Comparison of ENCODE assay signal across 8 cellular contexts in the genomic region with DNA sequence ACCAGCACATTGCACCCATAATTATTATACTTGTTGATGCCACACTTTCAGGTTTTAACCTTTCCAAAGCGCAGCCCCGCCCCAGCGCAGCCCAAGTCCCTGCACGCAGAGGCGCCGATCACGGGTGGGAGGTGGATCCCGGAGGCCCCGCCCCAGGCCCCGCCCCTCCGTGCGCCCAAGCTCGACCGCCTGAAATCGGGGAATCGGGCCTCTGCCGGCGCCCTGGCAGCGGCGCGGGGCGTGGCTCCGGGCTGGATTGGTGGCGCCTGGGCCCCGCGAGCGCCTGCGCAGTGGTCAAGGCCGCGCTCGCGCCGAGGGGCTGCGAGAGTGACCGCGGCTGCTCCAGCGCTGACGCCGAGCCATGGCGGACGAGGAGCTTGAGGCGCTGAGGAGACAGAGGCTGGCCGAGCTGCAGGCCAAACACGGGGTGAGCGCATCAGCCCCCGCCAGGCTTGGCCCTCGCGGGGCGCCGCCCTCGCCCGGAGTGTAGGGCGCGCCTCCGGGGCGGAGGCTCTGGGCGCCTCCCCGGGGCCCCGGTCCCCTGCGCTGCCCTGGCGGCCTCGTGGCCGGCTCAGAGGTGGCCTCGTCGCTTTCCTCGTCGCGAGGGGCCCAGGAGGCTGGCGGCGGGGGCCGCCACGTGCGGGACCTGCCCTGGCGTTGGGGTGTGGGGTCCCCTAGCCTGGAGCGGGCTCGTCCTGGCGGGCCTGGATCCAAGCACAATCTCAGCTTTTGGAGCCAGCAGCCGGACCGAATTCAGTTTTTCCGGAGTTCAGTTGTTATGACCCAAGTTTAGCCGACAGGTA. TPM values are rescaled to one million over a fixed set of nuclear protein-coding genes. Genes with fewer than 3 reads are reported as not detected.
DNase-seq lines count a peak whose midpoint lies in the region; ATAC-seq and TF ChIP-seq lines count a peak whose summit lies in the region.

Gene PDCD5 (plus strand): TSS at position 290 of the 803 bp plus-strand sequence. CDS start 72 bp downstream, at position 362.

- H3K36me3 ChIP-seq in right atrium auricular region (peaks cover 16% of the 10 kb centered on the region), psoas muscle (ENCODE audit: insufficient read depth in 1 of 2, low read depth in 1 of 2) (peaks cover 0 to 39% of the 10 kb centered on the region in 2 donors), urinary bladder (ENCODE audit: insufficient read depth) (peaks cover 3% of the 10 kb centered on the region)

- H3K9me3 ChIP-seq in right atrium auricular region (no peaks in the 10 kb centered on the region), psoas muscle (no peaks in the 10 kb centered on the region)

- peak; percentile 94 to 98 for DNase-seq in NCI-H187 (lab: John Stamatoyannopoulos, UW)
- DNase-seq in anterior cingulate cortex (lab: John Stamatoyannopoulos, UW), result peak; percentile 34 to 97 (median 92)
- peak; percentile 93 for DNase-seq in right atrium auricular region (ENCODE audit: low spot score)
- peak; percentile 98 to 99 for DNase-seq in psoas muscle

- TF ChIP-seq CTCF in right atrium auricular region (IDR thresholded peaks at IDR 0.05), result peak in 1 of 2 donors; percentile 22
- TF ChIP-seq CTCF in psoas muscle (IDR thresholded peaks at IDR 0.05), result no peak

- H3K27me3 ChIP-seq in right atrium auricular region, result no peaks in the 10 kb centered on the region
- H3K27me3 ChIP-seq in psoas muscle (ENCODE audit: insufficient read depth in 3 of 3, low read length in 2 of 3), result no peaks in the 10 kb centered on the region

- TF ChIP-seq POLR2A in GM18505 (IDR thresholded peaks at IDR 0.05; ENCODE audit: borderline replicate concordance, extremely low read depth, insufficient read depth, insufficient read length), result peak; percentile 89

- H3K27ac ChIP-seq in right atrium auricular region (peak within 1 kb of the TSS; percentile 91 to 94), psoas muscle (peak within 1 kb of the TSS; percentile 82), urinary bladder (ENCODE audit: low read depth) (peak within 1 kb of the TSS; percentile 88)

- H3K4me3 ChIP-seq in right atrium auricular region, result peak within 1 kb of the TSS; percentile 94 to 95
- peak within 1 kb of the TSS; percentile 94 for H3K4me3 ChIP-seq in psoas muscle
- H3K4me3 ChIP-seq in urinary bladder (ENCODE audit: low read depth, low read length), result peak within 1 kb of the TSS; percentile 80

- intact Hi-C loops in T-helper 2 cell treated with Interferon-gamma antibody and Interleukin-4, amounts not matched to agents 100 ng/mL and 5 ng/mL, for 36 hours (cut with micrococcal nuclease), result loop anchor here (1.0 to 10.0 kb wide), 7 partner anchors 94 to 791 kb away; partner anchors contain the start of genes ANKRD27, CEBPG, DPY19L3 and FAAP24
- intact Hi-C loops in psoas muscle (cut with DNase I), result loop anchor here in 1 of 2 donors (10.0 kb wide), 1 partner anchor 94 kb away; the partner anchor contains the start of genes ANKRD27 and RGS9BP

- 0 to 1% (median 1%) methylated on average over 50 to 81 of the region's 81 CpGs for WGBS in psoas muscle, 3 donors
- WGBS in urinary bladder, result under 1% methylated on average over 81 of the region's 81 CpGs

- peaks cover 0 to 12% of the 10 kb centered on the region in 2 donors for H3K4me1 ChIP-seq in right atrium auricular region
- H3K4me1 ChIP-seq in psoas muscle, result peaks cover 10% of the 10 kb centered on the region
- no peaks in the 10 kb centered on the region for H3K4me1 ChIP-seq in urinary bladder (ENCODE audit: insufficient read depth)

- ATAC-seq in GM18505 (IDR thresholded peaks at IDR 0.05; ENCODE audit: unreplicated experiment) (peak; percentile 96), HG02943 (IDR thresholded peaks at IDR 0.05; ENCODE audit: low read depth, unreplicated experiment) (peak; percentile 76), psoas muscle (peak; percentile 99 to 100 (median 99))

RNA-seq across cellular contexts. Expression of gene PDCD5, which starts in this region (rescaled TPM):
- 104 and 114 TPM in 2 replicates for total RNA-seq in T-helper 2 cell treated with Interferon-gamma antibody and Interleukin-4, amounts not matched to agents 100 ng/mL and 5 ng/mL, for 36 hours
- total RNA-seq in right atrium auricular region, result 100 to 1,000 TPM; 144 to 191 TPM
- 100 to 1,000 TPM in 2 of 4 donors, 10 to 100 TPM in 2; 86.5 to 173 (median 100) TPM for total RNA-seq in psoas muscle
- polyA plus RNA-seq in psoas muscle, result 100 to 1,000 TPM; 112 to 186 (median 171) TPM
- 44.8 TPM for total RNA-seq in urinary bladder
- 103 TPM for polyA plus RNA-seq in urinary bladder

Comparison
In these comparisons a context has a peak if more than half of its experiments do, and no peak if none do; other contexts are left out.
1. Peak in every context shown above with its lines: DNase-seq, ATAC-seq, H3K4me3 ChIP-seq and H3K27ac ChIP-seq.